ENCODE assay signal across 11 cellular contexts in genomic region chr10:123724747-123725146, GRCh38. TPM values are rescaled to one million over a fixed set of nuclear protein-coding genes. Genes with fewer than 3 reads are reported as not detected.
"Had no signal": no experiment of that assay in that cellular context is flagged by ENCODE, and none has a peak within 500 bp of the region (broad histone marks: within the 10 kb centered on the region; RNA-seq: fewer than 3 reads in every experiment).

No MANE protein-coding gene starts in this region.

- H3K9me3 ChIP-seq: HAP-1 had no signal

- H3K4me3 ChIP-seq: GM23248, HAP-1 had no signal

- DNase-seq: GM23248, GOT3, H7, HFFc6, KBM-7 had no signal

- H3K4me1 ChIP-seq: HAP-1 had no signal

- H3K36me3 ChIP-seq: HAP-1 had no signal

- H3K27ac ChIP-seq: GM23248, HL-60 had no signal

- ATAC-seq: HCT116, HepG2 had no signal

RNA-seq across cellular contexts. Expression of gene GPR26, which starts 58.6 kb away (rescaled TPM):
- total RNA-seq: GM23248, H4, HepG2, HFFc6, HT1080 had no signal
